ENCODE assay signal across 8 cellular contexts in genomic region chr2:55419236-55419513, GRCh38. TPM values are rescaled to one million over a fixed set of nuclear protein-coding genes. Genes with fewer than 3 reads are reported as not detected.
DNase-seq lines count a peak whose midpoint lies in the region; ATAC-seq and TF ChIP-seq lines count a peak whose summit lies in the region.

No MANE protein-coding gene starts in this region.

- H3K36me3 Mint-ChIP-seq in Caco-2 (ENCODE audit: insufficient read depth, unreplicated experiment): no peaks in the 10 kb centered on the region

- H3K27ac ChIP-seq in RWPE2 (ENCODE audit: poor library complexity, severe bottlenecking) (peak overlapping the region; percentile 67), lower lobe of right lung (peak overlapping the region; percentile 88), substantia nigra (ENCODE audit: low read depth, low read length, poor library complexity, severe bottlenecking) (peak overlapping the region; percentile 96)

- H3K27me3 Mint-ChIP-seq in Caco-2 (ENCODE audit: insufficient read depth, unreplicated experiment): peaks cover 11% of the 10 kb centered on the region

- H3K4me1 Mint-ChIP-seq in Caco-2 (ENCODE audit: low read depth, unreplicated experiment): peaks cover 13% of the 10 kb centered on the region

- H3K4me3 ChIP-seq in Caco-2 (ENCODE audit: low read depth, low read length) (peak overlapping the region; percentile 74), HAP-1 (peak overlapping the region; percentile 89), RWPE2 (ENCODE audit: severe bottlenecking) (peak overlapping the region; percentile 53), lower lobe of right lung (peak overlapping the region; percentile 82)

- peak; percentile 42 for ATAC-seq in RWPE2 (ENCODE audit: low read depth)
- ATAC-seq in lower lobe of right lung: peak; percentile 18 to 43
- ATAC-seq in HG03442 (IDR thresholded peaks at IDR 0.05; ENCODE audit: unreplicated experiment): no peak

- no peaks in the 10 kb centered on the region for H3K9me3 Mint-ChIP-seq in Caco-2 (ENCODE audit: unreplicated experiment)

- DNase-seq in Caco-2 (peak; percentile 24 to 43), HAP-1 (ENCODE audit: low spot score in 2 of 2) (peak; percentile 66 to 72), RWPE2 (ENCODE audit: low spot score) (no peak), dedifferentiated amniotic fluid mesenchymal stem cell (ENCODE audit: extremely low spot score) (peak; percentile 21), lower lobe of right lung (no peak), substantia nigra (lab: John Stamatoyannopoulos, UW) (peak in 17 of 49 donors; percentile 49 to 82 (median 65)), H4 (ENCODE audit: low spot score) (no peak)

- H3K27me3 ChIP-seq in Caco-2 (replicated peaks; ENCODE audit: control insufficient read depth, insufficient read depth, low read length) (no peaks in the 10 kb centered on the region), HAP-1 (ENCODE audit: low read depth) (no peaks in the 10 kb centered on the region), RWPE2 (ENCODE audit: insufficient read depth, poor library complexity, severe bottlenecking) (no peaks in the 10 kb centered on the region), lower lobe of right lung (ENCODE audit: low read depth) (no peaks in the 10 kb centered on the region)

- POLR2A ChIA-PET in Caco-2 (lab: Charles Lee): no interaction called here

- BruUV-seq in Caco-2 (replicated peaks; lab: Mats Ljungman, UMichigan): TSS peak; percentile 42

- no peaks in the 10 kb centered on the region; the same call in 1 of the 2 replicates for H3K4me1 ChIP-seq in Caco-2
- H3K4me1 ChIP-seq in HAP-1: peaks cover 19% of the 10 kb centered on the region
- peaks cover 13% of the 10 kb centered on the region for H3K4me1 ChIP-seq in RWPE2 (ENCODE audit: insufficient read depth, poor library complexity, severe bottlenecking)
- peaks cover 18% of the 10 kb centered on the region for H3K4me1 ChIP-seq in lower lobe of right lung

- in situ Hi-C loops in HAP-1 (cut with MboI; ENCODE audit: low sequenced_read_pairs): no loop called here

- intact Hi-C loops in Caco-2 (cut with micrococcal nuclease; ENCODE audit: unreplicated experiment) (loop anchor here (5.0 kb wide), 1 partner anchor 137 kb away; no protein-coding TSS in a partner anchor), lower lobe of right lung (cut with DNase I) (no loop called here)

- CTCF ChIA-PET in Caco-2 (lab: Charles Lee): no interaction called here

- peak overlapping the region; percentile 93 for H3K4me3 Mint-ChIP-seq in Caco-2 (ENCODE audit: unreplicated experiment)

- no peaks in the 10 kb centered on the region for H3K9me3 ChIP-seq in Caco-2
- H3K9me3 ChIP-seq in HAP-1: no peaks in the 10 kb centered on the region
- no peaks in the 10 kb centered on the region for H3K9me3 ChIP-seq in RWPE2 (ENCODE audit: severe bottlenecking)
- no peaks in the 10 kb centered on the region for H3K9me3 ChIP-seq in lower lobe of right lung

- no peaks in the 10 kb centered on the region for H3K36me3 ChIP-seq in Caco-2 (ENCODE audit: control insufficient read depth, insufficient read depth, low read length)
- no peaks in the 10 kb centered on the region for H3K36me3 ChIP-seq in HAP-1 (replicated peaks)
- no peaks in the 10 kb centered on the region; the same call in 1 of the 2 replicates for H3K36me3 ChIP-seq in RWPE2 (ENCODE audit: low read depth)
- no peaks in the 10 kb centered on the region for H3K36me3 ChIP-seq in lower lobe of right lung

- TF ChIP-seq CTCF in Caco-2 (IDR thresholded peaks at IDR 0.05; ENCODE audit: insufficient read depth in 1 of 2, low read depth in 1 of 2, low read length in 1 of 2, severe bottlenecking in 1 of 2, unreplicated experiment in 1 of 2) (no peak), RWPE2 (IDR thresholded peaks at IDR 0.05; ENCODE audit: poor library complexity, severe bottlenecking) (no peak), lower lobe of right lung (IDR thresholded peaks at IDR 0.05) (no peak)

- H3K27ac Mint-ChIP-seq in Caco-2 (ENCODE audit: unreplicated experiment): no peak overlapping the region

RNA-seq across cellular contexts. Expression of gene CCDC88A, which starts 0.5 kb away (rescaled TPM):
- total RNA-seq in Caco-2 (2022) (6.4 and 7.7 TPM in 2 replicates), lower lobe of right lung (119 TPM)
- 18.7 and 19.8 TPM in 2 replicates for total RNA-seq in H4 (2014; rRNA removed; shearing (Covaris generic))

Comparison
In these comparisons a context has a peak if more than half of its experiments do, and no peak if none do; other contexts are left out.
1. DNase-seq: peak in Caco-2 (2 of 2), HAP-1 (2 of 2) and dedifferentiated amniotic fluid mesenchymal stem cell (single experiment); none in RWPE2 (single experiment), lower lobe of right lung (single experiment) and H4 (single experiment).
2. Peak in every context shown above with its lines, with median percentiles within 50 percentile points of each other: H3K4me3 ChIP-seq and H3K27ac ChIP-seq.